ENCODE assay signal across 8 cellular contexts in the genomic region with DNA sequence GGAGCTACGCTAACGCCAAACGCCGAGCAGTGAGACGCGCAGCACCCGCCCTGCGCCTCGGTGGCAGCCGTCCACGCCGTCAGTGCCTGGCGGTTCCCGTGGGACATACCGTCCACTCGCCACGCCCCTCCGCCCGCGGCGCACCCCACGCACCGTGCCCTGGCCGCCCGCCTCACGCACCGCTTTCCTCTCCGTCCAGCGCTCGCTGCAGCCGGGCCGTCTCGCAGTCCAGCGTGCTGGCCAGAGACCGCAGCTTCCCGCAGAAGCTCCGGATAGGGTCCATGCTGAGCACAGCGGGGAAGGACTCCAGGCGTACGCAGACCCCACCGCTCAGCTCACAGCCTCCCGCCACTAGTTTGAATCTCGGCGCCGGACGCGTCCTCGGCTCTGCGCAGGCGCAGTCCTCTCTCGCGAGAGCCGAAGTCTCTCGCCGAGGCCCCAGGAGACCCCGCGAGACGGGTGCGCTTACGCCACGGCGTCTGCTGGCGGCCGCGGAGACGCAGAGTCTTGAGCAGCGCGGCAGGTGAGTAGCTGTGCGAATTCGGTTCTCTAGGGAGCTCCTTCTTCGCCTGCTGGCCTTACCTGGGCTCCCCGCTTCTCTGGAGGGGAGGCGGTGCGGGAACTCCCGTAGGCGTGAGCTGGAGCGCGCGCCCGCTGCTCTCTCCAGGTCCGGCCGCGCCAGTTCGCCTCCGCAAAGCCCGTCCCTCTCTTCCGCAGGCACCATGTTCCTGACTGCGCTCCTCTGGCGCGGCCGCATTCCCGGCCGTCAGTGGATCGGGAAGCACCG. TPM values are rescaled to one million over a fixed set of nuclear protein-coding genes. Genes with fewer than 3 reads are reported as not detected.
A peak's percentile ranks its signal among the peaks of the same experiment; 100 is the strongest.
DNase-seq lines count a peak whose midpoint lies in the region; ATAC-seq and TF ChIP-seq lines count a peak whose summit lies in the region.

A gene (plus strand): TSS at position 464 of the 787 bp plus-strand sequence. CDS start 259 bp downstream, at position 723.
A gene (minus strand): TSS at position 358 of the 787 bp plus-strand sequence. CDS start 75 bp downstream, at position 283.

- H3K27me3 ChIP-seq in GM23338 (ENCODE audit: insufficient read depth) = no peaks in the 10 kb centered on the region

- no peaks in the 10 kb centered on the region for H3K9me2 ChIP-seq in GM23338 (ENCODE audit: insufficient read depth)

- peaks cover 25% of the 10 kb centered on the region; the same call in 2 of the 3 replicates for H3K9me3 Mint-ChIP-seq in GM23338
- no peaks in the 10 kb centered on the region for H3K9me3 Mint-ChIP-seq in activated T-helper 2 cell treated with anti-CD3 and anti-CD28 coated beads, Interferon-gamma antibody, Interleukin-2, Interleukin-4, amounts not matched to agents 10 μg/mL and 5 μg/mL and 100 μg/mL, durations not matched to agents 14 hours and 24 hours and 36 hours
- no peaks in the 10 kb centered on the region for H3K9me3 Mint-ChIP-seq in natural killer cell treated with Interleukin-12 subunit alpha and Interleukin-12 subunit beta and Interleukin-15 and Interleukin-18, amount 100 ng/mL, for 72 hours

- DNase-seq in EL = peak; percentile 93
- peak; percentile 96 for DNase-seq in GM23338 (ENCODE audit: low spot score)
- DNase-seq in LHCN-M2 (ENCODE audit: low read depth) = peak; percentile 92
- peak; percentile 92 for DNase-seq in RWPE1 (ENCODE audit: low spot score)
- DNase-seq in activated T-helper 2 cell treated with anti-CD3 and anti-CD28 coated beads, Interferon-gamma antibody, Interleukin-2, Interleukin-4, amounts not matched to agents 10 μg/mL and 5 μg/mL and 100 μg/mL, durations not matched to agents 14 hours and 24 hours and 36 hours (ENCODE audit: low spot score) = peak; percentile 94
- peak; percentile 88 for DNase-seq in fibroblast of peridontal ligament (ENCODE audit: extremely low read depth)
- DNase-seq in natural killer cell treated with Interleukin-12 subunit alpha and Interleukin-12 subunit beta and Interleukin-15 and Interleukin-18, amount 100 ng/mL, for 72 hours (ENCODE audit: low spot score) = peak; percentile 95
- DNase-seq in stimulated activated naive CD8-positive, alpha-beta T cell treated with anti-CD3 and anti-CD28 coated beads, Interleukin-15, Interleukin-2, amounts not matched to agents 100 U/mL and 50 U/mL, for 24 hours = peak; percentile 94

- TF ChIP-seq CTCF in GM23338 (conservative IDR thresholded peaks at IDR 0.05; ENCODE audit: low read depth in 2 of 2) = no peak
- no peak for TF ChIP-seq CTCF in RWPE1 (conservative IDR thresholded peaks at IDR 0.05; ENCODE audit: low read depth)

- intact Hi-C loops in activated T-helper 2 cell treated with anti-CD3 and anti-CD28 coated beads, Interferon-gamma antibody, Interleukin-2, Interleukin-4, amounts not matched to agents 10 μg/mL and 5 μg/mL and 100 μg/mL, durations not matched to agents 14 hours and 24 hours and 36 hours (cut with micrococcal nuclease) = loop anchor here (1.0 to 10.0 kb wide), 4 partner anchors 116 to 428 kb away; a partner anchor contains a TSS

- peaks cover 18% of the 10 kb centered on the region for H3K4me1 ChIP-seq in GM23338 (ENCODE audit: insufficient read depth)

- H3F3A ChIP-seq in GM23338 (replicated peaks; ENCODE audit: low read depth) = peaks cover 3% of the 10 kb centered on the region; the same call in 1 of the 2 replicates

- CTCF ChIA-PET in RWPE1 (lab: Yijun Ruan, JAX) = interaction anchor here (0.5 to 1.3 kb wide), 2 partner anchors 301 to 422 kb away, joined by 3 read pairs; no protein-coding TSS in a partner anchor

- H3K36me3 ChIP-seq in GM23338 (ENCODE audit: insufficient read depth) = 0 out of 2 replicates have a peak, but pooled peaks cover 3% of the 10 kb centered on the region

- peak within 1 kb of the TSS; percentile 98 for H3K4me2 ChIP-seq in GM23338

- H3K4me1 Mint-ChIP-seq in GM23338 = peaks cover 20% of the 10 kb centered on the region
- H3K4me1 Mint-ChIP-seq in activated T-helper 2 cell treated with anti-CD3 and anti-CD28 coated beads, Interferon-gamma antibody, Interleukin-2, Interleukin-4, amounts not matched to agents 10 μg/mL and 5 μg/mL and 100 μg/mL, durations not matched to agents 14 hours and 24 hours and 36 hours (ENCODE audit: low read depth) = peaks cover 17% of the 10 kb centered on the region
- peaks cover 10 to 15% of the 10 kb centered on the region in 2 donors for H3K4me1 Mint-ChIP-seq in natural killer cell treated with Interleukin-12 subunit alpha and Interleukin-12 subunit beta and Interleukin-15 and Interleukin-18, amount 100 ng/mL, for 72 hours (ENCODE audit: low read depth in 2 of 2)

- H2AFZ ChIP-seq in GM23338 = no peak within 1 kb of the TSS

- peak within 1 kb of the TSS; percentile 98 for H3K27ac Mint-ChIP-seq in GM23338
- peak within 1 kb of the TSS; percentile 95 for H3K27ac Mint-ChIP-seq in activated T-helper 2 cell treated with anti-CD3 and anti-CD28 coated beads, Interferon-gamma antibody, Interleukin-2, Interleukin-4, amounts not matched to agents 10 μg/mL and 5 μg/mL and 100 μg/mL, durations not matched to agents 14 hours and 24 hours and 36 hours
- peak within 1 kb of the TSS; percentile 93 to 94 for H3K27ac Mint-ChIP-seq in natural killer cell treated with Interleukin-12 subunit alpha and Interleukin-12 subunit beta and Interleukin-15 and Interleukin-18, amount 100 ng/mL, for 72 hours

- ATAC-seq in GM23338 = peak; percentile 85
- peak; percentile 97 for ATAC-seq in natural killer cell treated with Interleukin-12 subunit alpha and Interleukin-12 subunit beta and Interleukin-15 and Interleukin-18, amount 100 ng/mL, for 72 hours
- ATAC-seq in stimulated activated naive CD8-positive, alpha-beta T cell treated with anti-CD3 and anti-CD28 coated beads, Interleukin-15, Interleukin-2, amounts not matched to agents 100 U/mL and 50 U/mL, for 24 hours = peak; percentile 95

- peaks cover 7% of the 10 kb centered on the region; the same call in 1 of the 2 replicates for H4K20me1 ChIP-seq in GM23338 (replicated peaks; ENCODE audit: insufficient read depth)

- peaks cover 21% of the 10 kb centered on the region for H3K27me3 Mint-ChIP-seq in GM23338 (ENCODE audit: insufficient read depth, low read depth, poor library complexity)
- H3K27me3 Mint-ChIP-seq in activated T-helper 2 cell treated with anti-CD3 and anti-CD28 coated beads, Interferon-gamma antibody, Interleukin-2, Interleukin-4, amounts not matched to agents 10 μg/mL and 5 μg/mL and 100 μg/mL, durations not matched to agents 14 hours and 24 hours and 36 hours (ENCODE audit: low read depth) = no peaks in the 10 kb centered on the region
- no peaks in the 10 kb centered on the region for H3K27me3 Mint-ChIP-seq in natural killer cell treated with Interleukin-12 subunit alpha and Interleukin-12 subunit beta and Interleukin-15 and Interleukin-18, amount 100 ng/mL, for 72 hours

- POLR2A ChIA-PET in RWPE1 (lab: Yijun Ruan, JAX; ENCODE audit: low non-redundant PET) = interaction anchor here (0.7 to 1.1 kb wide), 2 partner anchors 12 to 14 kb away, joined by 3 to 5 read pairs; no protein-coding TSS in a partner anchor

- H3K79me2 ChIP-seq in GM23338 (replicated peaks; ENCODE audit: insufficient read depth) = peaks cover 63% of the 10 kb centered on the region

- H3K36me3 Mint-ChIP-seq in GM23338 (ENCODE audit: low read depth) = peaks cover 49% of the 10 kb centered on the region
- peaks cover 29% of the 10 kb centered on the region for H3K36me3 Mint-ChIP-seq in activated T-helper 2 cell treated with anti-CD3 and anti-CD28 coated beads, Interferon-gamma antibody, Interleukin-2, Interleukin-4, amounts not matched to agents 10 μg/mL and 5 μg/mL and 100 μg/mL, durations not matched to agents 14 hours and 24 hours and 36 hours (ENCODE audit: low read depth)
- H3K36me3 Mint-ChIP-seq in natural killer cell treated with Interleukin-12 subunit alpha and Interleukin-12 subunit beta and Interleukin-15 and Interleukin-18, amount 100 ng/mL, for 72 hours = no peaks in the 10 kb centered on the region

- H3K4me3 ChIP-seq in GM23338 = peak within 1 kb of the TSS; percentile 69

- H3K4me3 Mint-ChIP-seq in GM23338 = peak within 1 kb of the TSS; percentile 95
- H3K4me3 Mint-ChIP-seq in activated T-helper 2 cell treated with anti-CD3 and anti-CD28 coated beads, Interferon-gamma antibody, Interleukin-2, Interleukin-4, amounts not matched to agents 10 μg/mL and 5 μg/mL and 100 μg/mL, durations not matched to agents 14 hours and 24 hours and 36 hours (ENCODE audit: low read depth) = peak within 1 kb of the TSS; percentile 97
- H3K4me3 Mint-ChIP-seq in natural killer cell treated with Interleukin-12 subunit alpha and Interleukin-12 subunit beta and Interleukin-15 and Interleukin-18, amount 100 ng/mL, for 72 hours = peak within 1 kb of the TSS; percentile 92

- H3K27ac ChIP-seq in GM23338 (ENCODE audit: low read depth) (peak within 1 kb of the TSS; percentile 96), RWPE1 (peak within 1 kb of the TSS; percentile 93)

TF ChIP-seq in GM23338, 12 proteins besides CTCF, POLR2A, EP300 and RAD21:
- TF ChIP-seq STAT1 (IDR thresholded peaks at IDR 0.05; ENCODE audit: unreplicated experiment) = no peak
- TF ChIP-seq ZNF114 (CRISPR knock-in tag; IDR thresholded peaks at IDR 0.05) = no peak
- peak; percentile 98 for TF ChIP-seq POLR2AphosphoS5 (IDR thresholded peaks at IDR 0.05; ENCODE audit: low read depth)
- peak; percentile 61 for TF ChIP-seq CREB1 (CRISPR knock-in tag; IDR thresholded peaks at IDR 0.05; ENCODE audit: low read depth)

RNA-seq across cellular contexts. Expression of the first gene that starts in this region (rescaled TPM):
- 39.5 and 41.6 TPM in 2 replicates for total RNA-seq in GM23338 (2014; rRNA removed; shearing (Covaris generic))
- 110 and 119 TPM in 2 replicates for polyA plus RNA-seq in GM23338 (2016; fragmentation: Nextera tagmentation; extraction: Ambion mirVana)
- 32.3 and 34.9 TPM in 2 replicates for total RNA-seq in LHCN-M2 (2014; rRNA removed)
- 22.5 TPM for polyA plus RNA-seq in LHCN-M2 (2012)
- 28.5 and 28.9 TPM in 2 replicates for total RNA-seq in activated T-helper 2 cell treated with anti-CD3 and anti-CD28 coated beads, Interferon-gamma antibody, Interleukin-2, Interleukin-4, amounts not matched to agents 10 μg/mL and 5 μg/mL and 100 μg/mL, durations not matched to agents 14 hours and 24 hours and 36 hours
- 10 to 100 TPM; 17.3 to 23.8 TPM for total RNA-seq in natural killer cell treated with Interleukin-12 subunit alpha and Interleukin-12 subunit beta and Interleukin-15 and Interleukin-18, amount 100 ng/mL, for 72 hours

RNA-seq across cellular contexts. Expression of the second gene that starts in this region (rescaled TPM):
- 65.9 and 70.2 TPM in 2 replicates for total RNA-seq in GM23338 (2014; rRNA removed; shearing (Covaris generic))
- 179 TPM in 2 replicates for polyA plus RNA-seq in GM23338 (2016; fragmentation: Nextera tagmentation; extraction: Ambion mirVana)
- 30.0 and 40.0 TPM in 2 replicates for total RNA-seq in LHCN-M2 (2014; rRNA removed)
- polyA plus RNA-seq in LHCN-M2 (2012) = 8.8 TPM
- total RNA-seq in activated T-helper 2 cell treated with anti-CD3 and anti-CD28 coated beads, Interferon-gamma antibody, Interleukin-2, Interleukin-4, amounts not matched to agents 10 μg/mL and 5 μg/mL and 100 μg/mL, durations not matched to agents 14 hours and 24 hours and 36 hours = 29.4 and 29.6 TPM in 2 replicates
- 10 to 100 TPM; 18.1 to 31.1 TPM for total RNA-seq in natural killer cell treated with Interleukin-12 subunit alpha and Interleukin-12 subunit beta and Interleukin-15 and Interleukin-18, amount 100 ng/mL, for 72 hours

Comparison
In these comparisons a context has a peak if more than half of its experiments do, and no peak if none do; other contexts are left out.
1. Peak in every context shown above with its lines: DNase-seq, ATAC-seq, H3K4me3 ChIP-seq and H3K27ac ChIP-seq.